ENCODE assay signal across 15 cellular contexts in genomic region chr10:72016608-72017310, GRCh38. TPM values are rescaled to one million over a fixed set of nuclear protein-coding genes. Genes with fewer than 3 reads are reported as not detected.
A peak's percentile ranks its signal among the peaks of the same experiment; 100 is the strongest.
DNase-seq lines count a peak whose midpoint lies in the region; ATAC-seq, FAIRE-seq and TF ChIP-seq lines count a peak whose summit lies in the region.
"Had no signal": no experiment of that assay in that cellular context is flagged by ENCODE, and none has a peak within 500 bp of the region (broad histone marks: within the 10 kb centered on the region; RNA-seq: fewer than 3 reads in every experiment).

No MANE protein-coding gene starts in this region.

- H3K9me3 ChIP-seq in SJCRH30 (replicated peaks) (no peaks in the 10 kb centered on the region), left ventricle myocardium inferior (replicated peaks) (no peaks in the 10 kb centered on the region), gastrocnemius medialis (no peaks in the 10 kb centered on the region)
- H3K9me3 ChIP-seq: HAP-1, left lung had no signal

- H3K27ac ChIP-seq in SJCRH30, result no peak overlapping the region
- peak overlapping the region; percentile 92 for H3K27ac ChIP-seq in left ventricle myocardium inferior (replicated peaks)
- H3K27ac ChIP-seq in gastrocnemius medialis, result peak overlapping the region; percentile 76 to 86 (median 80)
- H3K27ac ChIP-seq: left lung had no signal

- FAIRE-seq in GM12892 (lab: Jason Lieb, UNC), result no peak
- FAIRE-seq: bronchial epithelial cell, TTC549 had no signal

- in situ Hi-C loops in gastrocnemius medialis (cut with MboI; ENCODE audit: low sequenced_read_pairs in 4 of 4), result no loop called here

- intact Hi-C loops in left ventricle myocardium inferior (cut with micrococcal nuclease) (no loop called here), gastrocnemius medialis (cut with DNase I; ENCODE audit: low total_unique reads) (loop anchor here (2.0 kb wide), 1 partner anchor 42 kb away; no protein-coding TSS in a partner anchor)

- H3K36me3 ChIP-seq in SJCRH30 (0 out of 2 replicates have a peak, but pooled peaks cover under 1% of the 10 kb centered on the region), left ventricle myocardium inferior (peaks cover 3% of the 10 kb centered on the region), gastrocnemius medialis (no peaks in the 10 kb centered on the region)
- H3K36me3 ChIP-seq: HAP-1, left lung had no signal

- no peak overlapping the region for H3K4me3 ChIP-seq in SJCRH30
- no peak overlapping the region for H3K4me3 ChIP-seq in left ventricle myocardium inferior
- no peak overlapping the region for H3K4me3 ChIP-seq in gastrocnemius medialis
- H3K4me3 ChIP-seq: HAP-1, left lung had no signal

- H3K27me3 ChIP-seq in SJCRH30 (0 out of 2 replicates have a peak, but pooled peaks cover 3% of the 10 kb centered on the region), left ventricle myocardium inferior (ENCODE audit: low read depth) (no peaks in the 10 kb centered on the region), gastrocnemius medialis (no peaks in the 10 kb centered on the region)
- H3K27me3 ChIP-seq: left lung had no signal

- no peak for TF ChIP-seq POLR2A in gastrocnemius medialis (IDR thresholded peaks at IDR 0.05)
- no peak for TF ChIP-seq POLR2A in GM12892 (IDR thresholded peaks at IDR 0.05; ENCODE audit: low read depth, low read length)

- H3K4me1 ChIP-seq in SJCRH30 (peaks cover 11% of the 10 kb centered on the region), left ventricle myocardium inferior (peaks cover 74% of the 10 kb centered on the region), gastrocnemius medialis (peaks cover 55% of the 10 kb centered on the region in 2 donors)
- H3K4me1 ChIP-seq: HAP-1 had no signal

- ATAC-seq in gastrocnemius medialis (peak; percentile 77 to 95), HG03175 (IDR thresholded peaks at IDR 0.05; ENCODE audit: unreplicated experiment) (no peak), GM18511 (IDR thresholded peaks at IDR 0.05; ENCODE audit: unreplicated experiment) (no peak)
- ATAC-seq: SK-N-SH treated with all-trans-retinoic acid at 6 μM for 48 hours had no signal

- DNase-seq in DMS 273 treated with DMSO at 0.1 percent for 48 hours (lab: John Stamatoyannopoulos, UW) (peak; percentile 10), SJCRH30 (peak; percentile 59 to 75), left ventricle myocardium inferior (peak; percentile 71), gastrocnemius medialis (peak; percentile 65 to 96), OCI-M1 (lab: John Stamatoyannopoulos, UW) (no peak), GM12892 (ENCODE audit: insufficient read length) (no peak)
- DNase-seq: activated CD4-positive, alpha-beta memory T cell treated with anti-CD3 and anti-CD28 coated beads, Interleukin-2, amount 10 ng/mL, durations not matched to agents 7 days and 5 days; left lung; NCI-H2081 treated with DMSO at 0.1 percent for 48 hours had no signal

- TF ChIP-seq CTCF in left ventricle myocardium inferior (IDR thresholded peaks at IDR 0.05; ENCODE audit: borderline replicate concordance) (no peak), gastrocnemius medialis (IDR thresholded peaks at IDR 0.05 in 4 of 5, conservative IDR thresholded peaks at IDR 0.05 in 1 of 5) (no peak)

RNA-seq across cellular contexts. Expression of gene CHST3, which starts 52.6 kb away (rescaled TPM):
- 10.1 and 10.4 TPM in 2 replicates for total RNA-seq in SJCRH30 (2014; rRNA removed; shearing (Covaris generic))
- total RNA-seq in left ventricle myocardium inferior, result 18.0 TPM
- 10 to 100 TPM; 11.5 to 31.6 (median 16.3) TPM for total RNA-seq in gastrocnemius medialis
- polyA plus RNA-seq in GM12892 (2012; ENCODE audit: missing spikeins), result not detected

Comparison
In these comparisons a context has a peak if more than half of its experiments do, and no peak if none do; other contexts are left out.
1. DNase-seq: peak in DMS 273 treated with DMSO at 0.1 percent for 48 hours (single experiment), SJCRH30 (2 of 2), left ventricle myocardium inferior (single experiment) and gastrocnemius medialis (2 of 2); none in OCI-M1 (single experiment) and GM12892 (single experiment).
2. ATAC-seq: peak in gastrocnemius medialis (2 of 2); none in HG03175 (single experiment) and GM18511 (single experiment).